In genomic region chr16:28482026-28482425, GRCh38 we compare ENCODE assay signal across 27 cellular contexts. TPM values are rescaled to one million over a fixed set of nuclear protein-coding genes. Genes with fewer than 3 reads are reported as not detected.
"Had no signal": no experiment of that assay in that cellular context is flagged by ENCODE, and none has a peak within 500 bp of the region (broad histone marks: within the 10 kb centered on the region; RNA-seq: fewer than 3 reads in every experiment).

No MANE protein-coding gene starts in this region.

- H3K27ac ChIP-seq: brain microvascular endothelial cell had no signal

- H3K27me3 ChIP-seq: brain microvascular endothelial cell, MG63 had no signal

- H3K9me3 ChIP-seq: MG63 had no signal

- H3K4me3 ChIP-seq: MG63 had no signal

- FAIRE-seq: TTC549 had no signal

- DNase-seq: activated CD4-positive, alpha-beta memory T cell treated with anti-CD3 and anti-CD28 coated beads, Interleukin-2, amount 10 ng/mL, durations not matched to agents 7 days and 5 days; activated CD4-positive, alpha-beta T cell treated with anti-CD3 and anti-CD28 coated beads for 36 hours; activated CD4-positive, alpha-beta T cell treated with anti-CD3 and anti-CD28 coated beads, Interleukin-2, amount 50 U/mL, for 1 hour; activated CD4-positive, CD25-positive, alpha-beta regulatory T cell; activated gamma-delta T cell; activated naive CD4-positive, alpha-beta T cell treated with anti-CD3 and anti-CD28 coated beads for 36 hours; activated T-cell treated with anti-CD3 and anti-CD28 coated beads for 4 hours; activated T-cell treated with anti-CD3 and anti-CD28 coated beads, Interleukin-2, amount 50 U/mL, for 48 hours; amygdala; brain microvascular endothelial cell; MG63; NCI-H1105; NCI-H1436; NCI-H1694 treated with DMSO at 0.1 percent for 48 hours; NCI-H2029 treated with DMSO at 0.1 percent for 48 hours; NCI-H345; NCI-H510A; NCI-H526 treated with DMSO at 0.1 percent for 48 hours; NCI-H82; SHP77; T-helper 9 cell had no signal

- ATAC-seq: activated CD4-positive, alpha-beta T cell treated with anti-CD3 and anti-CD28 coated beads for 36 hours; activated T-helper 17 cell treated with anti-CD3 and anti-CD28 coated beads, Interleukin-2, amount 50 U/mL, for 72 hours had no signal

RNA-seq across cellular contexts. Expression of gene NPIPB7, which starts 9.9 kb away (rescaled TPM):
- total RNA-seq: activated naive CD4-positive, alpha-beta T cell treated with anti-CD3 and anti-CD28 coated beads for 36 hours; activated T-helper 17 cell treated with anti-CD3 and anti-CD28 coated beads, Interleukin-2, amount 50 U/mL, for 72 hours; RPMI7951; SK-MEL-5 had no signal

RNA-seq across cellular contexts. Expression of gene APOBR, which starts 12.4 kb away (rescaled TPM):
- total RNA-seq: RPMI7951 had no signal

RNA-seq across cellular contexts. Expression of gene IL27, which starts 24.6 kb away (rescaled TPM):
- total RNA-seq: activated CD4-positive, alpha-beta memory T cell treated with anti-CD3 and anti-CD28 coated beads, Interleukin-2, amount 10 ng/mL, durations not matched to agents 7 days and 5 days; activated CD4-positive, alpha-beta T cell treated with anti-CD3 and anti-CD28 coated beads for 36 hours; activated CD8-positive, alpha-beta memory T cell treated with anti-CD3 and anti-CD28 coated beads for 36 hours; activated naive CD4-positive, alpha-beta T cell treated with anti-CD3 and anti-CD28 coated beads for 36 hours; activated T-helper 17 cell treated with anti-CD3 and anti-CD28 coated beads, Interleukin-2, amount 50 U/mL, for 72 hours; OCI-LY7; RPMI7951; SK-MEL-5 had no signal

RNA-seq across cellular contexts. Expression of gene NUPR1, which starts 56.7 kb away (rescaled TPM):
- total RNA-seq: activated CD4-positive, alpha-beta memory T cell treated with anti-CD3 and anti-CD28 coated beads, Interleukin-2, amount 10 ng/mL, durations not matched to agents 7 days and 5 days; activated CD4-positive, alpha-beta T cell treated with anti-CD3 and anti-CD28 coated beads for 36 hours; activated CD8-positive, alpha-beta memory T cell treated with anti-CD3 and anti-CD28 coated beads for 36 hours; activated naive CD4-positive, alpha-beta T cell treated with anti-CD3 and anti-CD28 coated beads for 36 hours; activated T-helper 17 cell treated with anti-CD3 and anti-CD28 coated beads, Interleukin-2, amount 50 U/mL, for 72 hours; OCI-LY7 had no signal
